16 cellular contexts compared by ENCODE assay signal in the genomic region with DNA sequence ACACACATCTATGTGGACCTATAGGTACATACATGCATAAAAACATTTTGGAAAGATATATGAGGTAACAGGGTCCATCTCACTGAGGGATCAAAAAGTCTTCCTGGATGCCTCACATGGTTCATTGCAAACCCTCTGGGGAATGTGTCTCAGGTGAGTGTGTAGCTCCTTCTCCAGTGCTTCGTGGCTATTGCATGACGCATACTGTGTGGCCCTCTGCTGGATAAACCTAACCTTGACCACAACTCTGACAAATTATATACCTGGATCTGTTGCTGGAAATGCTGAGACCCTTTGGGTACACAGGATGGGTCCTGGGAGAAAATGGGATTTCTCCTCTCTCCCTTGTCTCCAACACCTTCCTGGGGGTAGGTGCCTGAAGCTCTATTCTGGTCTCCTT.
A peak's percentile ranks its signal among the peaks of the same experiment; 100 is the strongest.
DNase-seq lines count a peak whose midpoint lies in the region; ATAC-seq, FAIRE-seq and TF ChIP-seq lines count a peak whose summit lies in the region.
"Had no signal": no experiment of that assay in that cellular context is flagged by ENCODE, and none has a peak within 500 bp of the region (broad histone marks: within the 10 kb centered on the region; RNA-seq: fewer than 3 reads in every experiment).

No MANE protein-coding gene starts in this region.

- H2BK120ac ChIP-seq in H1 (replicated peaks; ENCODE audit: low read depth, low read length) (no peak overlapping the region), trophoblast cell (ENCODE audit: insufficient read depth, low read length, poor library complexity) (no peak overlapping the region)

- H3K27ac ChIP-seq in H1 (ENCODE audit: low read depth, low read length): no peak overlapping the region
- no peak overlapping the region for H3K27ac ChIP-seq in trophoblast cell (ENCODE audit: low read depth, low read length)
- H3K27ac ChIP-seq in CD4-positive, alpha-beta T cell (ENCODE audit: low read depth, low read length): no peak overlapping the region
- no peak overlapping the region for H3K27ac ChIP-seq in psoas muscle
- H3K27ac ChIP-seq: neutrophil had no signal

- H3K27me3 Mint-ChIP-seq in CD4-positive, alpha-beta T cell: no peaks in the 10 kb centered on the region
- H3K27me3 Mint-ChIP-seq: activated CD4-positive, alpha-beta memory T cell treated with anti-CD3 and anti-CD28 coated beads for 36 hours; activated naive CD8-positive, alpha-beta T cell treated with anti-CD3 and anti-CD28 coated beads for 36 hours; stimulated activated naive CD8-positive, alpha-beta T cell treated with anti-CD3 and anti-CD28 coated beads, Interleukin-15, Interleukin-2, amounts not matched to agents 100 ng/mL and 50 ng/mL, for 24 hours had no signal

- H3K27ac Mint-ChIP-seq in CD4-positive, alpha-beta T cell: no peak overlapping the region
- H3K27ac Mint-ChIP-seq: activated CD4-positive, alpha-beta memory T cell treated with anti-CD3 and anti-CD28 coated beads for 36 hours; activated naive CD8-positive, alpha-beta T cell treated with anti-CD3 and anti-CD28 coated beads for 36 hours; stimulated activated naive CD8-positive, alpha-beta T cell treated with anti-CD3 and anti-CD28 coated beads, Interleukin-15, Interleukin-2, amounts not matched to agents 100 ng/mL and 50 ng/mL, for 24 hours had no signal

- peak; percentile 7 for FAIRE-seq in H1 (lab: Jason Lieb, UNC)

- no peaks in the 10 kb centered on the region for H3K36me3 Mint-ChIP-seq in CD4-positive, alpha-beta T cell (ENCODE audit: low read depth)
- H3K36me3 Mint-ChIP-seq: activated CD4-positive, alpha-beta memory T cell treated with anti-CD3 and anti-CD28 coated beads for 36 hours; activated naive CD8-positive, alpha-beta T cell treated with anti-CD3 and anti-CD28 coated beads for 36 hours had no signal

- WGBS in H1 (ENCODE audit: extremely low coverage in 1 of 2, insufficient coverage in 1 of 2, insufficient read length in 1 of 2, insufficient replicate concordance in 2 of 2, low coverage in 1 of 2, low lambda C conversion rate in 2 of 2, missing lambda C conversion rate in 1 of 2), 2 experiments: 79% methylated on average over 2 of the region's 2 CpGs; no CpG with 5 or more reads in 1 of the 2 experiments
- no CpG with 5 or more reads among the region's 2 CpGs for WGBS in trophoblast cell (ENCODE audit: extremely low coverage, insufficient coverage, insufficient read length)
- WGBS in psoas muscle, 3 donors: 79 to 91% (median 89%) methylated on average over 2 of the region's 2 CpGs

- no peak for ATAC-seq in CD4-positive, alpha-beta T cell (ENCODE audit: poor library complexity)
- ATAC-seq in psoas muscle (no peak), HG03196 (IDR thresholded peaks at IDR 0.05; ENCODE audit: unreplicated experiment) (no peak)

- H3K27me3 ChIP-seq in Loucy (ENCODE audit: insufficient read depth, low read length, poor library complexity, severe bottlenecking) (no peaks in the 10 kb centered on the region), H1 (replicated peaks in 1 of 4; ENCODE audit: control insufficient read depth in 3 of 4, extremely low read depth in 1 of 4, insufficient read depth in 3 of 4, low read length in 3 of 4) (no peaks in the 10 kb centered on the region), trophoblast cell (ENCODE audit: insufficient read depth, low read length) (no peaks in the 10 kb centered on the region), psoas muscle (ENCODE audit: insufficient read depth in 3 of 3, low read length in 2 of 3) (no peaks in the 10 kb centered on the region)
- no peaks in the 10 kb centered on the region for H3K27me3 ChIP-seq in CD4-positive, alpha-beta T cell (ENCODE audit: control insufficient read depth, insufficient read depth, low read length)
- H3K27me3 ChIP-seq: neutrophil had no signal

- H3K4me2 ChIP-seq in Loucy (ENCODE audit: low read depth, low read length, poor library complexity, severe bottlenecking): no peak overlapping the region
- H3K4me2 ChIP-seq in H1 (ENCODE audit: insufficient read depth in 1 of 2, low read depth in 2 of 2, low read length in 2 of 2): no peak overlapping the region
- no peak overlapping the region for H3K4me2 ChIP-seq in trophoblast cell (ENCODE audit: low read length)

- no peak overlapping the region for H3K4me3 Mint-ChIP-seq in CD4-positive, alpha-beta T cell
- H3K4me3 Mint-ChIP-seq: activated CD4-positive, alpha-beta memory T cell treated with anti-CD3 and anti-CD28 coated beads for 36 hours; activated naive CD8-positive, alpha-beta T cell treated with anti-CD3 and anti-CD28 coated beads for 36 hours; stimulated activated naive CD8-positive, alpha-beta T cell treated with anti-CD3 and anti-CD28 coated beads, Interleukin-15, Interleukin-2, amounts not matched to agents 100 ng/mL and 50 ng/mL, for 24 hours had no signal

- H4K5ac ChIP-seq in H1 (ENCODE audit: insufficient read length, low read depth, low read length): no peak overlapping the region

- H3K23ac ChIP-seq in H1 (ENCODE audit: insufficient read length) (no peak overlapping the region), trophoblast cell (ENCODE audit: low read length) (no peak overlapping the region)

- H3K4me1 ChIP-seq in Loucy (ENCODE audit: insufficient read depth, low read length, poor library complexity, severe bottlenecking): no peaks in the 10 kb centered on the region
- H3K4me1 ChIP-seq in H1 (replicated peaks in 1 of 4; ENCODE audit: control insufficient read depth in 3 of 4, insufficient read depth in 4 of 4, low read length in 3 of 4): peaks cover 0 to 4% (median 0%) of the 10 kb centered on the region in 4 experiments; a peak in 1 of 7 replicates
- no peaks in the 10 kb centered on the region for H3K4me1 ChIP-seq in trophoblast cell (ENCODE audit: control insufficient read depth in 1 of 2, insufficient read depth in 2 of 2, low read length in 2 of 2)
- H3K4me1 ChIP-seq in psoas muscle: no peaks in the 10 kb centered on the region
- H3K4me1 ChIP-seq: HAP-1 had no signal

- TF ChIP-seq CTCF in Loucy (conservative IDR thresholded peaks at IDR 0.05; ENCODE audit: low read length): peak; percentile 38
- TF ChIP-seq CTCF in H1 (IDR thresholded peaks at IDR 0.05; ENCODE audit: control extremely low read depth in 1 of 3, insufficient read depth in 1 of 3, low read depth in 1 of 3, low read length in 3 of 3): peak; percentile 10 to 58 (median 57)
- TF ChIP-seq CTCF in CD4-positive, alpha-beta T cell (IDR thresholded peaks at IDR 0.05): no peak
- no peak for TF ChIP-seq CTCF in psoas muscle (IDR thresholded peaks at IDR 0.05)

- H2BK5ac ChIP-seq in H1 (ENCODE audit: low read depth, low read length): no peak overlapping the region
- no peak overlapping the region for H2BK5ac ChIP-seq in trophoblast cell (ENCODE audit: low read depth, low read length, poor library complexity)

- H3K4me3 ChIP-seq in Loucy (ENCODE audit: low read length, poor library complexity, severe bottlenecking) (no peak overlapping the region), H1 (ENCODE audit: extremely low read depth in 1 of 4, insufficient read depth in 2 of 4, low read depth in 3 of 4, low read length in 4 of 4) (no peak overlapping the region), trophoblast cell (ENCODE audit: low read depth, low read length) (no peak overlapping the region), psoas muscle (no peak overlapping the region)
- H3K4me3 ChIP-seq: HAP-1, SK-N-MC had no signal

- peak; percentile 54 to 74 for TF ChIP-seq RAD21 in H1 (IDR thresholded peaks at IDR 0.05 in 1 of 2, conservative IDR thresholded peaks at IDR 0.05 in 1 of 2; ENCODE audit: low read depth in 2 of 2, low read length in 2 of 2)

- H3K4ac ChIP-seq in H1 (replicated peaks; ENCODE audit: insufficient read length, low read depth, low read length): no peak overlapping the region
- H3K4ac ChIP-seq in trophoblast cell (ENCODE audit: low read depth, low read length): no peak overlapping the region

- H4K12ac ChIP-seq in trophoblast cell (ENCODE audit: low read depth, low read length): no peak overlapping the region

- POLR2A ChIA-PET in H1 (lab: Charles Lee; ENCODE audit: partially characterized antibody): interaction anchor here (1.0 to 1.5 kb wide), 4 partner anchors 11 to 203 kb away, joined by 3 to 5 read pairs (median 3); no protein-coding TSS in a partner anchor
- POLR2A ChIA-PET in CD4-positive, alpha-beta T cell (lab: Charles Lee): no interaction called here

- no peaks in the 10 kb centered on the region; the same call in 1 of the 2 replicates for H3K23me2 ChIP-seq in H1 (ENCODE audit: low read depth, low read length)

- no peak overlapping the region for H2AFZ ChIP-seq in Loucy (ENCODE audit: low read length)
- no peak overlapping the region for H2AFZ ChIP-seq in H1 (ENCODE audit: low read length)
- H2AFZ ChIP-seq in trophoblast cell (ENCODE audit: insufficient read depth, low read length, poor library complexity): no peak overlapping the region

- no peak overlapping the region for H3K9ac ChIP-seq in Loucy (ENCODE audit: low read depth, low read length, poor library complexity, severe bottlenecking)
- no peak overlapping the region for H3K9ac ChIP-seq in H1 (replicated peaks in 1 of 4; ENCODE audit: extremely low read depth in 1 of 4, low read depth in 3 of 4, low read length in 3 of 4)
- H3K9ac ChIP-seq in trophoblast cell (ENCODE audit: low read length): no peak overlapping the region

- no peaks in the 10 kb centered on the region for H3K9me3 Mint-ChIP-seq in CD4-positive, alpha-beta T cell
- H3K9me3 Mint-ChIP-seq: activated CD4-positive, alpha-beta memory T cell treated with anti-CD3 and anti-CD28 coated beads for 36 hours; activated naive CD8-positive, alpha-beta T cell treated with anti-CD3 and anti-CD28 coated beads for 36 hours; stimulated activated naive CD8-positive, alpha-beta T cell treated with anti-CD3 and anti-CD28 coated beads, Interleukin-15, Interleukin-2, amounts not matched to agents 100 ng/mL and 50 ng/mL, for 24 hours had no signal

- H4K20me1 ChIP-seq in Loucy (ENCODE audit: insufficient read depth, low read length, poor library complexity, severe bottlenecking) (no peaks in the 10 kb centered on the region), H1 (replicated peaks in 1 of 2; ENCODE audit: control insufficient read depth in 1 of 2, insufficient read depth in 2 of 2, low read length in 2 of 2) (peaks cover 0 to 4% of the 10 kb centered on the region in 2 experiments)

- no peak overlapping the region for H2BK20ac ChIP-seq in H1 (ENCODE audit: low read length)

- H3K79me2 ChIP-seq in Loucy (ENCODE audit: insufficient read depth, low read length): no peaks in the 10 kb centered on the region
- H3K79me2 ChIP-seq in H1 (ENCODE audit: control insufficient read depth in 1 of 2, insufficient read depth in 2 of 2, low read length in 2 of 2): no peaks in the 10 kb centered on the region
- H3K79me2 ChIP-seq in trophoblast cell (ENCODE audit: control insufficient read depth, insufficient read depth, low read length, poor library complexity): no peaks in the 10 kb centered on the region

- no peak overlapping the region for H2BK12ac ChIP-seq in H1 (ENCODE audit: low read depth, low read length)
- H2BK12ac ChIP-seq in trophoblast cell (ENCODE audit: low read length): no peak overlapping the region

- no peak for TF ChIP-seq POLR2A in H1 (IDR thresholded peaks at IDR 0.05; ENCODE audit: control extremely low read depth in 1 of 2, low read depth in 2 of 2, low read length in 2 of 2)

- no peaks in the 10 kb centered on the region for H3F3A ChIP-seq in Loucy (ENCODE audit: low read depth)

- H3K4me1 Mint-ChIP-seq in CD4-positive, alpha-beta T cell (ENCODE audit: low read depth): no peaks in the 10 kb centered on the region
- H3K4me1 Mint-ChIP-seq: activated naive CD8-positive, alpha-beta T cell treated with anti-CD3 and anti-CD28 coated beads for 36 hours had no signal

- peak; percentile 3 for DNase-seq in NCI-H146 (lab: John Stamatoyannopoulos, UW)
- DNase-seq in NCI-H146 treated with DMSO at 0.1 percent for 48 hours (lab: John Stamatoyannopoulos, UW; ENCODE audit: unreplicated experiment): no peak
- DNase-seq in H1 (ENCODE audit: low read depth in 1 of 2, low spot score in 2 of 2): no peak
- DNase-seq in trophoblast cell: peak; percentile 56 to 72
- no peak for DNase-seq in CD4-positive, alpha-beta T cell
- DNase-seq in psoas muscle: no peak
- DNase-seq: 8988T; activated CD4-positive, alpha-beta memory T cell treated with anti-CD3 and anti-CD28 coated beads for 36 hours; activated naive CD8-positive, alpha-beta T cell treated with anti-CD3 and anti-CD28 coated beads for 36 hours; NCI-H1417 treated with DMSO at 0.1 percent for 48 hours had no signal

- CTCF ChIA-PET in H1 (lab: Charles Lee; ENCODE audit: partially characterized antibody): interaction anchor here (0.6 to 2.6 kb wide), 26 partner anchors 9 to 480 kb away, joined by 3 to 13 read pairs (median 4); no protein-coding TSS in a partner anchor
- CTCF ChIA-PET in CD4-positive, alpha-beta T cell (lab: Charles Lee): no interaction called here

- H2AK5ac ChIP-seq in H1 (ENCODE audit: low read depth, low read length) (no peak overlapping the region), trophoblast cell (ENCODE audit: low read length) (no peak overlapping the region)

- H3K56ac ChIP-seq in H1 (replicated peaks; ENCODE audit: insufficient read length, low read depth, low read length): no peak overlapping the region

- no peak overlapping the region for H3K14ac ChIP-seq in H1 (ENCODE audit: insufficient read length)
- H3K14ac ChIP-seq in trophoblast cell (ENCODE audit: low read length): no peak overlapping the region

- H3K79me1 ChIP-seq in H1 (ENCODE audit: low read depth, low read length) (no peaks in the 10 kb centered on the region), trophoblast cell (ENCODE audit: low read length) (no peaks in the 10 kb centered on the region)

- no peak overlapping the region for H4K91ac ChIP-seq in H1 (replicated peaks; ENCODE audit: insufficient read length, low read length)
- no peak overlapping the region for H4K91ac ChIP-seq in trophoblast cell (ENCODE audit: low read depth, low read length)

- no peak for TF ChIP-seq EP300 in H1 (IDR thresholded peaks at IDR 0.05; ENCODE audit: borderline replicate concordance in 1 of 2, low read depth in 2 of 2, low read length in 2 of 2)

- no peaks in the 10 kb centered on the region for H3K9me2 ChIP-seq in Loucy (replicated peaks; ENCODE audit: low read depth, low read length)

- intact Hi-C loops in CD4-positive, alpha-beta T cell (cut with DNase I, micrococcal nuclease): no loop called here
- intact Hi-C loops in psoas muscle (cut with DNase I): no loop called here

- no peaks in the 10 kb centered on the region for H3K9me3 ChIP-seq in Loucy (ENCODE audit: insufficient read depth, low read depth, low read length)
- no peaks in the 10 kb centered on the region for H3K9me3 ChIP-seq in H1 (ENCODE audit: insufficient read depth in 2 of 2, low read depth in 1 of 2, low read length in 1 of 2)
- H3K9me3 ChIP-seq in trophoblast cell (ENCODE audit: insufficient read depth, low read depth, low read length): no peaks in the 10 kb centered on the region
- H3K9me3 ChIP-seq in CD4-positive, alpha-beta T cell (ENCODE audit: control insufficient read depth, low read length): no peaks in the 10 kb centered on the region
- H3K9me3 ChIP-seq in psoas muscle: no peaks in the 10 kb centered on the region
- H3K9me3 ChIP-seq: HAP-1, neutrophil had no signal

- H2BK15ac ChIP-seq in H1 (ENCODE audit: low read length): no peak overlapping the region

- H3K36me3 ChIP-seq in Loucy (ENCODE audit: insufficient read depth, low read length) (no peaks in the 10 kb centered on the region), H1 (ENCODE audit: control insufficient read depth in 2 of 4, insufficient read depth in 4 of 4, low read length in 3 of 4) (no peaks in the 10 kb centered on the region), trophoblast cell (ENCODE audit: control insufficient read depth in 1 of 2, insufficient read depth in 2 of 2, low read length in 2 of 2) (no peaks in the 10 kb centered on the region), psoas muscle (ENCODE audit: insufficient read depth in 1 of 2, low read depth in 1 of 2) (no peaks in the 10 kb centered on the region)
- H3K36me3 ChIP-seq: HAP-1, neutrophil had no signal

- H4K8ac ChIP-seq in H1 (ENCODE audit: extremely low read depth, insufficient read depth, low read length): no peak overlapping the region
- no peak overlapping the region for H4K8ac ChIP-seq in trophoblast cell (ENCODE audit: low read depth, low read length)

- H3K18ac ChIP-seq in H1 (ENCODE audit: extremely low read depth, low read length) (no peak overlapping the region), trophoblast cell (ENCODE audit: low read length) (no peak overlapping the region)

Comparison
In these comparisons a context has a peak if more than half of its experiments do, and no peak if none do; other contexts are left out.
1. DNase-seq: peak in NCI-H146 (single experiment) and trophoblast cell (2 of 2); none in NCI-H146 treated with DMSO at 0.1 percent for 48 hours (single experiment), H1 (0 of 2), CD4-positive, alpha-beta T cell (0 of 10) and psoas muscle (0 of 2).
2. CTCF ChIP-seq: peak in Loucy (single experiment) and H1 (3 of 3); none in CD4-positive, alpha-beta T cell (single experiment) and psoas muscle (single experiment).